13 cellular contexts compared by ENCODE assay signal in the genomic region with DNA sequence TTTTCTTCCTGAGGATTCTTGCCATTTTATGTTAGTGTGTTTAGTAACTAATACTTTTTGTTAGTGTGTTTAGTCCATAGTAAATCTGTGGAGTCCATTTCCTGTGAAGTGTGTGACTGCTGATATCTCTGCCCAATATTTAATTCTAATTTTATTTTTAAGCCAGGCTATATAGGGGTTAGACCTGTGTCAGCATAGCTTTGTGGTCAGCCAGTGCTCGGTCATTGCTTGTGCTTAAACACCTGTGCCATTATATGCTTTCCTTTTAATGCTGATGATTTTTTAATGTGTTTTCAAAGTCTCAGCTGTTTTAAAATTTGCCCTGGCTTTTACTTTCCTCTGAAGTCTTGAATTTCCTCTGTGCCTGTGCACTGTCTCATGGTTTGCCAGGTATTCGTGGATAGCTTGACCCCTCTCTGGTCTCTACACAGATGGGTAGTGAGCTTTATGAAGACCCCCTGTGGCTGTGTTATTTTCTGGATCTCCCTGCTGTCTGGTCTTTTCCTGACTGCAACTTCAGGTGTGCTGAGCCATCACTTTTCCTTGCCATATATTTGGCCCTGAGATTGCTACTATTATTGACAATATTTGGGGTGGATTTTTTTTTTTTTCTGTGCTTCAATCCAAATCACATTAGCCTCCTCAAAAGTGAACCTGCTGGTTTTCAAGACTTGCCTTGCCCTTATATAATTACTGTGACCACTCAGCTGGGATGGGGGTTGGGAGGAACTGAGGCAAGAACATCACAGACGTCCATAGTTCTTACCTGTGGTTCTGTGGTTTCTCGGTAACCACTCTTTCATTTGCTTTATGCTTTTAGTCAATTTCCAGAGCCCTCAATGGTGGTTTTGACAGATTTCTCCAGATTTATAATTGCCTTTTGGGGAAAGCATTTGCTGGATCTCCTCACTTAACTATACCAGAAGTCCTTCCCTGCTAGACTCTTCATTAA. TPM values are rescaled to one million over a fixed set of nuclear protein-coding genes. Genes with fewer than 3 reads are reported as not detected.
DNase-seq lines count a peak whose midpoint lies in the region; ATAC-seq and TF ChIP-seq lines count a peak whose summit lies in the region.
"Had no signal": no experiment of that assay in that cellular context is flagged by ENCODE, and none has a peak within 500 bp of the region (broad histone marks: within the 10 kb centered on the region; RNA-seq: fewer than 3 reads in every experiment).

No MANE protein-coding gene starts in this region.

- peak; percentile 33 for ATAC-seq in activated CD8-positive, alpha-beta memory T cell treated with anti-CD3 and anti-CD28 coated beads, Interleukin-2, amount 10 ng/mL, durations not matched to agents 7 days and 5 days
- no peak for ATAC-seq in HCT116
- peak; percentile 65 for ATAC-seq in stimulated activated naive CD8-positive, alpha-beta T cell treated with anti-CD3 and anti-CD28 coated beads, Interleukin-15, amount 100 ng/mL, for 72 hours

- H3K27ac ChIP-seq in HCT116 (ENCODE audit: low read depth, low read length) (peak overlapping the region; percentile 0; the same call in 1 of the 2 replicates), MM.1S (ENCODE audit: low read length) (peak overlapping the region; percentile 42; the same call in 1 of the 2 replicates), dorsolateral prefrontal cortex (peak overlapping the region in 5 of 59 donors; percentile 3 to 13 (median 11))

- no peaks in the 10 kb centered on the region for H3K27me3 Mint-ChIP-seq in activated CD8-positive, alpha-beta memory T cell treated with anti-CD3 and anti-CD28 coated beads, Interleukin-2, amount 10 ng/mL, durations not matched to agents 7 days and 5 days
- H3K27me3 Mint-ChIP-seq in stimulated activated naive CD8-positive, alpha-beta T cell treated with anti-CD3 and anti-CD28 coated beads, Interleukin-15, amount 100 ng/mL, for 72 hours, result no peaks in the 10 kb centered on the region

- H3F3A ChIP-seq in MM.1S (ENCODE audit: insufficient read depth, low read length), result peaks cover 18% of the 10 kb centered on the region

- TF ChIP-seq CTCF in HCT116 (IDR thresholded peaks at IDR 0.05 in 2 of 3, conservative IDR thresholded peaks at IDR 0.05 in 1 of 3; ENCODE audit: borderline replicate concordance in 1 of 3, insufficient read depth in 1 of 3, low read depth in 2 of 3, low read length in 2 of 3) (no peak), MM.1S (IDR thresholded peaks at IDR 0.05; ENCODE audit: low read length) (no peak), dorsolateral prefrontal cortex (IDR thresholded peaks at IDR 0.05 in 54 of 56, conservative IDR thresholded peaks at IDR 0.05 in 2 of 56; ENCODE audit: low read depth in 1 of 56, partially characterized antibody in 56 of 56) (no peak)

- H3K4me3 Mint-ChIP-seq in activated CD8-positive, alpha-beta memory T cell treated with anti-CD3 and anti-CD28 coated beads, Interleukin-2, amount 10 ng/mL, durations not matched to agents 7 days and 5 days, result no peak overlapping the region
- no peak overlapping the region for H3K4me3 Mint-ChIP-seq in stimulated activated naive CD8-positive, alpha-beta T cell treated with anti-CD3 and anti-CD28 coated beads, Interleukin-15, amount 100 ng/mL, for 72 hours

- no TSS peak for BruUV-seq in HCT116 (replicated peaks; lab: Mats Ljungman, UMichigan)

- no peak for TF ChIP-seq RAD21 in HCT116 (IDR thresholded peaks at IDR 0.05; ENCODE audit: low read depth)

- no peaks in the 10 kb centered on the region for H3K36me3 ChIP-seq in HCT116 (ENCODE audit: control insufficient read depth in 1 of 2, insufficient read depth in 2 of 2, low read length in 2 of 2)
- no peaks in the 10 kb centered on the region for H3K36me3 ChIP-seq in MM.1S (replicated peaks; ENCODE audit: insufficient read depth, low read length)

- intact Hi-C loops in HCT116 (cut with micrococcal nuclease) (no loop called here), dorsolateral prefrontal cortex (cut with DNase I) (no loop called here)

- H3K9me3 Mint-ChIP-seq in activated CD8-positive, alpha-beta memory T cell treated with anti-CD3 and anti-CD28 coated beads, Interleukin-2, amount 10 ng/mL, durations not matched to agents 7 days and 5 days (ENCODE audit: low read depth), result no peaks in the 10 kb centered on the region
- peaks cover 0 to 6% of the 10 kb centered on the region in 2 donors for H3K9me3 Mint-ChIP-seq in stimulated activated naive CD8-positive, alpha-beta T cell treated with anti-CD3 and anti-CD28 coated beads, Interleukin-15, amount 100 ng/mL, for 72 hours

- H3K4me2 ChIP-seq in HCT116 (ENCODE audit: low read length) (no peak overlapping the region), MM.1S (ENCODE audit: low read depth, low read length) (peak overlapping the region; percentile 75)

- H3K79me2 ChIP-seq in HCT116 (ENCODE audit: insufficient read depth, low read length) (no peaks in the 10 kb centered on the region), MM.1S (ENCODE audit: low read length) (no peaks in the 10 kb centered on the region)

- CTCF ChIA-PET in activated CD8-positive, alpha-beta memory T cell treated with anti-CD3 and anti-CD28 coated beads, Interleukin-2, amount 10 ng/mL, durations not matched to agents 7 days and 5 days (lab: Charles Lee), result interaction anchor here (0.7 to 3.4 kb wide), 2 partner anchors 12 to 56 kb away, joined by 3 to 10 read pairs; no protein-coding TSS in a partner anchor
- CTCF ChIA-PET in HCT116 (lab: Charles Lee), result no interaction called here

- H3K27ac Mint-ChIP-seq in activated CD8-positive, alpha-beta memory T cell treated with anti-CD3 and anti-CD28 coated beads, Interleukin-2, amount 10 ng/mL, durations not matched to agents 7 days and 5 days, result no peak overlapping the region
- H3K27ac Mint-ChIP-seq in stimulated activated naive CD8-positive, alpha-beta T cell treated with anti-CD3 and anti-CD28 coated beads, Interleukin-15, amount 100 ng/mL, for 72 hours, result peak overlapping the region in 1 of 2 donors; percentile 52

- H4K20me1 ChIP-seq in HCT116 (ENCODE audit: insufficient read depth) (no peaks in the 10 kb centered on the region), MM.1S (ENCODE audit: insufficient read depth, low read length) (no peaks in the 10 kb centered on the region)

- TF ChIP-seq POLR2A in HCT116 (IDR thresholded peaks at IDR 0.05; ENCODE audit: borderline replicate concordance, extremely low read depth, insufficient read depth, insufficient read length), result no peak

- peaks cover 23% of the 10 kb centered on the region for H3K36me3 Mint-ChIP-seq in activated CD8-positive, alpha-beta memory T cell treated with anti-CD3 and anti-CD28 coated beads, Interleukin-2, amount 10 ng/mL, durations not matched to agents 7 days and 5 days

- H3K9ac ChIP-seq in HCT116 (ENCODE audit: low read length) (no peak overlapping the region), MM.1S (ENCODE audit: low read length) (no peak overlapping the region)

- POLR2A ChIA-PET in HCT116 (lab: Charles Lee), result no interaction called here

- H3K4me1 ChIP-seq in HCT116 (ENCODE audit: control insufficient read depth in 1 of 2, insufficient read depth in 2 of 2, low read length in 2 of 2), result peaks cover 6 to 8% of the 10 kb centered on the region in 2 experiments; a peak in 2 of 4 replicates
- H3K4me1 ChIP-seq in MM.1S (ENCODE audit: low read length), result peaks cover 23% of the 10 kb centered on the region

- H3K27me3 ChIP-seq in HCT116 (ENCODE audit: insufficient read depth, low read length), result no peaks in the 10 kb centered on the region
- no peaks in the 10 kb centered on the region for H3K27me3 ChIP-seq in MM.1S (replicated peaks; ENCODE audit: insufficient read depth, low read length)
- H3K27me3 ChIP-seq in dorsolateral prefrontal cortex, result no peaks in the 10 kb centered on the region

- H3K9me2 ChIP-seq in HCT116 (ENCODE audit: insufficient read depth) (no peaks in the 10 kb centered on the region), MM.1S (replicated peaks; ENCODE audit: insufficient read depth, low read length) (no peaks in the 10 kb centered on the region)

- H3K9me3 ChIP-seq in HCT116 (ENCODE audit: control insufficient read depth in 1 of 2, insufficient read depth in 1 of 2, low read depth in 1 of 2, low read length in 2 of 2) (no peaks in the 10 kb centered on the region), MM.1S (replicated peaks; ENCODE audit: insufficient read depth, low read length) (no peaks in the 10 kb centered on the region)

- H2AFZ ChIP-seq in HCT116 (ENCODE audit: low read depth, low read length, poor library complexity, severe bottlenecking) (no peak overlapping the region), MM.1S (ENCODE audit: low read length) (no peak overlapping the region)

- H3K4me3 ChIP-seq in HCT116 (replicated peaks in 1 of 2; ENCODE audit: low read depth in 1 of 2, low read length in 2 of 2) (no peak overlapping the region), MM.1S (ENCODE audit: low read length) (peak overlapping the region; percentile 26), dorsolateral prefrontal cortex (no peak overlapping the region)

- peak; percentile 42 for DNase-seq in activated CD8-positive, alpha-beta memory T cell treated with anti-CD3 and anti-CD28 coated beads, Interleukin-2, amount 10 ng/mL, durations not matched to agents 7 days and 5 days
- no peak for DNase-seq in activated CD8-positive, alpha-beta memory T cell treated with anti-CD3 and anti-CD28 coated beads, Interleukin-2, amount 50 U/mL, for 4 hours
- DNase-seq in HCT116 (ENCODE audit: low read depth, low spot score) (no peak), MM.1S (peak; percentile 89), dorsolateral prefrontal cortex (no peak), COLO829 (ENCODE audit: low spot score) (no peak), NCI-H510A (lab: John Stamatoyannopoulos, UW) (no peak)
- no peak for DNase-seq in stimulated activated naive CD8-positive, alpha-beta T cell treated with anti-CD3 and anti-CD28 coated beads, Interleukin-15, amount 100 ng/mL, for 72 hours
- DNase-seq: ACHN; activated effector memory CD4-positive, alpha-beta T cell treated with anti-CD3 and anti-CD28 coated beads, Interleukin-2, amount 50 U/mL, for 16 hours; caudate nucleus; NCI-H1694; stimulated activated CD4-positive, alpha-beta T cell treated with anti-CD3 and anti-CD28 coated beads, Interleukin-2, amount 100 ng/mL, for 24 hours had no signal

- H3K4me1 Mint-ChIP-seq in activated CD8-positive, alpha-beta memory T cell treated with anti-CD3 and anti-CD28 coated beads, Interleukin-2, amount 10 ng/mL, durations not matched to agents 7 days and 5 days, result peaks cover 7% of the 10 kb centered on the region
- H3K4me1 Mint-ChIP-seq in stimulated activated naive CD8-positive, alpha-beta T cell treated with anti-CD3 and anti-CD28 coated beads, Interleukin-15, amount 100 ng/mL, for 72 hours, result peaks cover 15% of the 10 kb centered on the region

- RAD21 ChIA-PET in HCT116 (lab: Charles Lee; ENCODE audit: low non-redundant PET in 1 of 2, low total read pairs in 2 of 2, uncharacterized antibody in 2 of 2, unreplicated experiment in 2 of 2), result no interaction called here

TF ChIP-seq in HCT116, 20 proteins besides CTCF, POLR2A, EP300 and RAD21 (continues in another document):
- TF ChIP-seq EZH2phosphoT487 (IDR thresholded peaks at IDR 0.05; ENCODE audit: borderline replicate concordance) (no peak), CEBPB (IDR thresholded peaks at IDR 0.05; ENCODE audit: low read depth) (no peak)

RNA-seq across cellular contexts. Expression of a gene that starts 59.6 kb away (rescaled TPM):
- 10 to 100 TPM in 1 of 2 experiments, 1 to 10 TPM in 1; 9.5 to 14.6 TPM for total RNA-seq in activated CD8-positive, alpha-beta memory T cell treated with anti-CD3 and anti-CD28 coated beads, Interleukin-2, amount 10 ng/mL, durations not matched to agents 7 days and 5 days
- 15.9 TPM for total RNA-seq in HCT116 (2021; ENCODE audit: unreplicated experiment)
- 3.8 and 4.9 TPM in 2 replicates for polyA plus RNA-seq in HCT116 (2012)
- 100 to 1,000 TPM in 1 of 120 experiments, 10 to 100 TPM in 119; 45.1 to 104 (median 72.7) TPM for total RNA-seq in dorsolateral prefrontal cortex

Comparison
In these comparisons a context has a peak if more than half of its experiments do, and no peak if none do; other contexts are left out.
1. DNase-seq: peak in activated CD8-positive, alpha-beta memory T cell treated with anti-CD3 and anti-CD28 coated beads, Interleukin-2, amount 10 ng/mL, durations not matched to agents 7 days and 5 days (single experiment) and MM.1S (single experiment); none in activated CD8-positive, alpha-beta memory T cell treated with anti-CD3 and anti-CD28 coated beads, Interleukin-2, amount 50 U/mL, for 4 hours (single experiment), HCT116 (single experiment), stimulated activated naive CD8-positive, alpha-beta T cell treated with anti-CD3 and anti-CD28 coated beads, Interleukin-15, amount 100 ng/mL, for 72 hours (0 of 2), dorsolateral prefrontal cortex (0 of 10), COLO829 (single experiment) and NCI-H510A (single experiment).